Comparison of ENCODE assay signal across 10 cellular contexts in genomic region chr22:24807284-24807950, GRCh38. TPM values are rescaled to one million over a fixed set of nuclear protein-coding genes. Genes with fewer than 3 reads are reported as not detected.
DNase-seq lines count a peak whose midpoint lies in the region; ATAC-seq, FAIRE-seq and TF ChIP-seq lines count a peak whose summit lies in the region.
"Had no signal": no experiment of that assay in that cellular context is flagged by ENCODE, and none has a peak within 500 bp of the region (broad histone marks: within the 10 kb centered on the region; RNA-seq: fewer than 3 reads in every experiment).

No MANE protein-coding gene starts in this region.

- no peak overlapping the region for H3K4me2 ChIP-seq in smooth muscle cell

- no peaks in the 10 kb centered on the region for H4K20me1 ChIP-seq in smooth muscle cell (ENCODE audit: low read depth)

- H3K36me3 ChIP-seq in bronchial epithelial cell (ENCODE audit: control insufficient read depth, insufficient read depth, low read length) (no peaks in the 10 kb centered on the region), smooth muscle cell (ENCODE audit: low read depth) (no peaks in the 10 kb centered on the region)

- DNase-seq in NCI-H748 (lab: John Stamatoyannopoulos, UW; ENCODE audit: unreplicated experiment) (peak; percentile 17), NCI-H748 treated with DMSO at 0.1 percent for 48 hours (lab: John Stamatoyannopoulos, UW) (no peak), bronchial epithelial cell (ENCODE audit: low read depth) (peak; percentile 18), iris pigment epithelial cell (ENCODE audit: low read depth) (peak; percentile 14), smooth muscle cell (lab: John Stamatoyannopoulos, UW; ENCODE audit: unreplicated experiment) (no peak), NCI-H226 (no peak), HT-29 (ENCODE audit: low spot score) (no peak)
- DNase-seq: 8988T had no signal

- peaks cover 9% of the 10 kb centered on the region for H3K4me1 ChIP-seq in smooth muscle cell (ENCODE audit: low read depth)

- H2AFZ ChIP-seq in smooth muscle cell (ENCODE audit: low read depth), result no peak overlapping the region

- peak; percentile 86 for FAIRE-seq in bronchial epithelial cell (lab: Jason Lieb, UNC)

- H3K27me3 ChIP-seq in bronchial epithelial cell (ENCODE audit: control insufficient read depth, insufficient read depth, low read length) (peaks cover 10% of the 10 kb centered on the region), smooth muscle cell (ENCODE audit: low read depth) (no peaks in the 10 kb centered on the region)

- WGBS in smooth muscle cell (ENCODE audit: low lambda C conversion rate), result 77% methylated on average over 11 of the region's 11 CpGs

- no peaks in the 10 kb centered on the region for H3K79me2 ChIP-seq in smooth muscle cell (ENCODE audit: low read depth)

- H3K9me3 ChIP-seq in smooth muscle cell (replicated peaks; ENCODE audit: low read depth), result no peaks in the 10 kb centered on the region

- H3K27ac ChIP-seq in smooth muscle cell (ENCODE audit: low read depth), result no peak overlapping the region

- H3F3A ChIP-seq in smooth muscle cell (ENCODE audit: low read depth), result peaks cover 4% of the 10 kb centered on the region

- H3K4me3 ChIP-seq in bronchial epithelial cell (ENCODE audit: low read depth, low read length) (no peak overlapping the region), smooth muscle cell (peak overlapping the region; percentile 65)

- ATAC-seq in HG03439 (IDR thresholded peaks at IDR 0.05; ENCODE audit: unreplicated experiment), result no peak

- TF ChIP-seq CTCF in bronchial epithelial cell (IDR thresholded peaks at IDR 0.05; ENCODE audit: insufficient read depth, low read length, severe bottlenecking) (no peak), smooth muscle cell (IDR thresholded peaks at IDR 0.05; ENCODE audit: borderline replicate concordance, insufficient read depth, poor library complexity, severe bottlenecking) (no peak)

- H3K9ac ChIP-seq in smooth muscle cell (ENCODE audit: low read depth), result no peak overlapping the region

RNA-seq across cellular contexts. Expression of gene SGSM1, which starts 1.4 kb away (rescaled TPM):
- not detected in 2 replicates for total RNA-seq in bronchial epithelial cell
- total RNA-seq in smooth muscle cell, result 0.13 and 0.18 TPM in 2 replicates
- not detected in 2 replicates for polyA plus RNA-seq in smooth muscle cell
- total RNA-seq in HT-29 (2014; rRNA removed; shearing (Covaris generic)), result 0.13 and 0.23 TPM in 2 replicates

RNA-seq across cellular contexts. Expression of gene PIWIL3, which starts 32.9 kb away (rescaled TPM):
- total RNA-seq in bronchial epithelial cell (not detected in 2 replicates), smooth muscle cell (0.04 and 0.36 TPM in 2 replicates)
- polyA plus RNA-seq in smooth muscle cell, result not detected in 2 replicates
- not detected in 2 replicates for total RNA-seq in HT-29 (2014; rRNA removed; shearing (Covaris generic))
- total RNA-seq: mononuclear cell had no signal

Comparison
In these comparisons a context has a peak if more than half of its experiments do, and no peak if none do; other contexts are left out.
1. DNase-seq: peak in NCI-H748 (single experiment), bronchial epithelial cell (single experiment) and iris pigment epithelial cell (single experiment); none in NCI-H748 treated with DMSO at 0.1 percent for 48 hours (single experiment), smooth muscle cell (single experiment), NCI-H226 (single experiment) and HT-29 (single experiment).